In the genomic region with DNA sequence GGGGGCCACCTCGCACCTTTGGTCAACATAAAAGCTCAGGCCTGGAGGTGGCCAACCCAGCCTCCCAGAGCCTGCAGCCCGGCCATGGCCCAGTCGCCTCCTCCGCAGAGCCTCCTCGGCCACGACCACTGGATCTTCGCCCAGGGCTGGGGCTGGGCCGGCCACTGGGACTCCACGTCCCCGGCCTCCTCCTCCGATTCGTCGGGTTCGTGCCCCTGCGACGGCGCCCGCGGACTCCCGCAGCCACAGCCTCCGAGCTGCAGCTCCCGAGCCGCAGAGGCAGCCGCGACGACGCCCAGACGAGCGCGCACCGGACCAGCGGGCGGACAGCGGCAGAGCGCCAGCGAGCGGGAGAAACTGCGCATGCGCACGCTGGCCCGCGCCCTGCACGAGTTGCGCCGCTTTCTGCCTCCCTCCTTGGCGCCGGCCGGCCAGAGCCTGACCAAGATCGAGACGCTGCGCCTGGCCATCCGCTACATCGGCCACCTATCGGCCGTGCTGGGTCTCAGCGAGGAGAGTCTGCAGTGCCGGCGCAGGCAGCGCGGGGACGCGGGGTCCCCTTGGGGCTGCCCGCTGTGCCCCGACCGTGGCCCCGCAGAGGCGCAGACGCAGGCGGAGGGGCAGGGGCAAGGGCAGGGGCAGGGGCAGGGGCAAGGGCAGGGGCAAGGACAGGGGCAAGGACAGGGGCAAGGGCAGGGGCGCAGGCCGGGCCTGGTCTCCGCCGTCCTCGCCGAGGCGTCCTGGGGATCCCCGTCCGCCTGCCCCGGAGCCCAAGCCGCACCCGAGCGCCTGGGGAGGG, we compare ENCODE assay signal across 1 cellular context.
TF ChIP-seq lines count a peak whose summit lies in the region.

A gene with protein sequence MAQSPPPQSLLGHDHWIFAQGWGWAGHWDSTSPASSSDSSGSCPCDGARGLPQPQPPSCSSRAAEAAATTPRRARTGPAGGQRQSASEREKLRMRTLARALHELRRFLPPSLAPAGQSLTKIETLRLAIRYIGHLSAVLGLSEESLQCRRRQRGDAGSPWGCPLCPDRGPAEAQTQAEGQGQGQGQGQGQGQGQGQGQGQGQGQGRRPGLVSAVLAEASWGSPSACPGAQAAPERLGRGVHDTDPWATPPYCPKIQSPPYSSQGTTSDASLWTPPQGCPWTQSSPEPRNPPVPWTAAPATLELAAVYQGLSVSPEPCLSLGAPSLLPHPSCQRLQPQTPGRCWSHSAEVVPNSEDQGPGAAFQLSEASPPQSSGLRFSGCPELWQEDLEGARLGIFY (plus strand): TSS at position 59 of the 799 bp plus-strand sequence. CDS start 26 bp downstream, at position 85.

TF ChIP-seq in K562, 482 proteins besides CTCF, POLR2A, EP300 and RAD21 (continued from another document and continues in another):
- TF ChIP-seq, protein P1, sequence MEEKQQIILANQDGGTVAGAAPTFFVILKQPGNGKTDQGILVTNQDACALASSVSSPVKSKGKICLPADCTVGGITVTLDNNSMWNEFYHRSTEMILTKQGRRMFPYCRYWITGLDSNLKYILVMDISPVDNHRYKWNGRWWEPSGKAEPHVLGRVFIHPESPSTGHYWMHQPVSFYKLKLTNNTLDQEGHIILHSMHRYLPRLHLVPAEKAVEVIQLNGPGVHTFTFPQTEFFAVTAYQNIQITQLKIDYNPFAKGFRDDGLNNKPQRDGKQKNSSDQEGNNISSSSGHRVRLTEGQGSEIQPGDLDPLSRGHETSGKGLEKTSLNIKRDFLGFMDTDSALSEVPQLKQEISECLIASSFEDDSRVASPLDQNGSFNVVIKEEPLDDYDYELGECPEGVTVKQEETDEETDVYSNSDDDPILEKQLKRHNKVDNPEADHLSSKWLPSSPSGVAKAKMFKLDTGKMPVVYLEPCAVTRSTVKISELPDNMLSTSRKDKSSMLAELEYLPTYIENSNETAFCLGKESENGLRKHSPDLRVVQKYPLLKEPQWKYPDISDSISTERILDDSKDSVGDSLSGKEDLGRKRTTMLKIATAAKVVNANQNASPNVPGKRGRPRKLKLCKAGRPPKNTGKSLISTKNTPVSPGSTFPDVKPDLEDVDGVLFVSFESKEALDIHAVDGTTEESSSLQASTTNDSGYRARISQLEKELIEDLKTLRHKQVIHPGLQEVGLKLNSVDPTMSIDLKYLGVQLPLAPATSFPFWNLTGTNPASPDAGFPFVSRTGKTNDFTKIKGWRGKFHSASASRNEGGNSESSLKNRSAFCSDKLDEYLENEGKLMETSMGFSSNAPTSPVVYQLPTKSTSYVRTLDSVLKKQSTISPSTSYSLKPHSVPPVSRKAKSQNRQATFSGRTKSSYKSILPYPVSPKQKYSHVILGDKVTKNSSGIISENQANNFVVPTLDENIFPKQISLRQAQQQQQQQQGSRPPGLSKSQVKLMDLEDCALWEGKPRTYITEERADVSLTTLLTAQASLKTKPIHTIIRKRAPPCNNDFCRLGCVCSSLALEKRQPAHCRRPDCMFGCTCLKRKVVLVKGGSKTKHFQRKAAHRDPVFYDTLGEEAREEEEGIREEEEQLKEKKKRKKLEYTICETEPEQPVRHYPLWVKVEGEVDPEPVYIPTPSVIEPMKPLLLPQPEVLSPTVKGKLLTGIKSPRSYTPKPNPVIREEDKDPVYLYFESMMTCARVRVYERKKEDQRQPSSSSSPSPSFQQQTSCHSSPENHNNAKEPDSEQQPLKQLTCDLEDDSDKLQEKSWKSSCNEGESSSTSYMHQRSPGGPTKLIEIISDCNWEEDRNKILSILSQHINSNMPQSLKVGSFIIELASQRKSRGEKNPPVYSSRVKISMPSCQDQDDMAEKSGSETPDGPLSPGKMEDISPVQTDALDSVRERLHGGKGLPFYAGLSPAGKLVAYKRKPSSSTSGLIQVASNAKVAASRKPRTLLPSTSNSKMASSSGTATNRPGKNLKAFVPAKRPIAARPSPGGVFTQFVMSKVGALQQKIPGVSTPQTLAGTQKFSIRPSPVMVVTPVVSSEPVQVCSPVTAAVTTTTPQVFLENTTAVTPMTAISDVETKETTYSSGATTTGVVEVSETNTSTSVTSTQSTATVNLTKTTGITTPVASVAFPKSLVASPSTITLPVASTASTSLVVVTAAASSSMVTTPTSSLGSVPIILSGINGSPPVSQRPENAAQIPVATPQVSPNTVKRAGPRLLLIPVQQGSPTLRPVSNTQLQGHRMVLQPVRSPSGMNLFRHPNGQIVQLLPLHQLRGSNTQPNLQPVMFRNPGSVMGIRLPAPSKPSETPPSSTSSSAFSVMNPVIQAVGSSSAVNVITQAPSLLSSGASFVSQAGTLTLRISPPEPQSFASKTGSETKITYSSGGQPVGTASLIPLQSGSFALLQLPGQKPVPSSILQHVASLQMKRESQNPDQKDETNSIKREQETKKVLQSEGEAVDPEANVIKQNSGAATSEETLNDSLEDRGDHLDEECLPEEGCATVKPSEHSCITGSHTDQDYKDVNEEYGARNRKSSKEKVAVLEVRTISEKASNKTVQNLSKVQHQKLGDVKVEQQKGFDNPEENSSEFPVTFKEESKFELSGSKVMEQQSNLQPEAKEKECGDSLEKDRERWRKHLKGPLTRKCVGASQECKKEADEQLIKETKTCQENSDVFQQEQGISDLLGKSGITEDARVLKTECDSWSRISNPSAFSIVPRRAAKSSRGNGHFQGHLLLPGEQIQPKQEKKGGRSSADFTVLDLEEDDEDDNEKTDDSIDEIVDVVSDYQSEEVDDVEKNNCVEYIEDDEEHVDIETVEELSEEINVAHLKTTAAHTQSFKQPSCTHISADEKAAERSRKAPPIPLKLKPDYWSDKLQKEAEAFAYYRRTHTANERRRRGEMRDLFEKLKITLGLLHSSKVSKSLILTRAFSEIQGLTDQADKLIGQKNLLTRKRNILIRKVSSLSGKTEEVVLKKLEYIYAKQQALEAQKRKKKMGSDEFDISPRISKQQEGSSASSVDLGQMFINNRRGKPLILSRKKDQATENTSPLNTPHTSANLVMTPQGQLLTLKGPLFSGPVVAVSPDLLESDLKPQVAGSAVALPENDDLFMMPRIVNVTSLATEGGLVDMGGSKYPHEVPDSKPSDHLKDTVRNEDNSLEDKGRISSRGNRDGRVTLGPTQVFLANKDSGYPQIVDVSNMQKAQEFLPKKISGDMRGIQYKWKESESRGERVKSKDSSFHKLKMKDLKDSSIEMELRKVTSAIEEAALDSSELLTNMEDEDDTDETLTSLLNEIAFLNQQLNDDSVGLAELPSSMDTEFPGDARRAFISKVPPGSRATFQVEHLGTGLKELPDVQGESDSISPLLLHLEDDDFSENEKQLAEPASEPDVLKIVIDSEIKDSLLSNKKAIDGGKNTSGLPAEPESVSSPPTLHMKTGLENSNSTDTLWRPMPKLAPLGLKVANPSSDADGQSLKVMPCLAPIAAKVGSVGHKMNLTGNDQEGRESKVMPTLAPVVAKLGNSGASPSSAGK (IDR thresholded peaks at IDR 0.05) = peak; percentile 95
- no peak for TF ChIP-seq RBM39 (optimal IDR thresholded peaks at IDR 0.05; ENCODE audit: low read depth, low read length)
- peak; percentile 91 for TF ChIP-seq MEIS2 (IDR thresholded peaks at IDR 0.05; ENCODE audit: partially characterized antibody)
- no peak for TF ChIP-seq ZNF134 (CRISPR knock-in tag; conservative IDR thresholded peaks at IDR 0.05)
- 0 out of 2 replicates have a peak, but pooled peaks have one; percentile 24 for TF ChIP-seq ZNF263 (CRISPR knock-in tag; IDR thresholded peaks at IDR 0.05; ENCODE audit: borderline replicate concordance)
- no peak for TF ChIP-seq TAL1 (IDR thresholded peaks at IDR 0.05)
- TF ChIP-seq, protein P2, sequence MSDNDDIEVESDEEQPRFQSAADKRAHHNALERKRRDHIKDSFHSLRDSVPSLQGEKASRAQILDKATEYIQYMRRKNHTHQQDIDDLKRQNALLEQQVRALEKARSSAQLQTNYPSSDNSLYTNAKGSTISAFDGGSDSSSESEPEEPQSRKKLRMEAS (CRISPR knock-in tag; IDR thresholded peaks at IDR 0.05) = peak; percentile 95
- TF ChIP-seq ZNF639 (CRISPR knock-in tag; conservative IDR thresholded peaks at IDR 0.05 in 1 of 2, IDR thresholded peaks at IDR 0.05 in 1 of 2) = peak in 1 of 2 experiments; percentile 51; a peak in 1 of 4 replicates
- peak; percentile 36; the same call in 1 of the 2 replicates for TF ChIP-seq HCFC1 (IDR thresholded peaks at IDR 0.05; ENCODE audit: low read depth, low read length)
- TF ChIP-seq ZNF398 (CRISPR knock-in tag; IDR thresholded peaks at IDR 0.05) = no peak
- TF ChIP-seq, protein P3, sequence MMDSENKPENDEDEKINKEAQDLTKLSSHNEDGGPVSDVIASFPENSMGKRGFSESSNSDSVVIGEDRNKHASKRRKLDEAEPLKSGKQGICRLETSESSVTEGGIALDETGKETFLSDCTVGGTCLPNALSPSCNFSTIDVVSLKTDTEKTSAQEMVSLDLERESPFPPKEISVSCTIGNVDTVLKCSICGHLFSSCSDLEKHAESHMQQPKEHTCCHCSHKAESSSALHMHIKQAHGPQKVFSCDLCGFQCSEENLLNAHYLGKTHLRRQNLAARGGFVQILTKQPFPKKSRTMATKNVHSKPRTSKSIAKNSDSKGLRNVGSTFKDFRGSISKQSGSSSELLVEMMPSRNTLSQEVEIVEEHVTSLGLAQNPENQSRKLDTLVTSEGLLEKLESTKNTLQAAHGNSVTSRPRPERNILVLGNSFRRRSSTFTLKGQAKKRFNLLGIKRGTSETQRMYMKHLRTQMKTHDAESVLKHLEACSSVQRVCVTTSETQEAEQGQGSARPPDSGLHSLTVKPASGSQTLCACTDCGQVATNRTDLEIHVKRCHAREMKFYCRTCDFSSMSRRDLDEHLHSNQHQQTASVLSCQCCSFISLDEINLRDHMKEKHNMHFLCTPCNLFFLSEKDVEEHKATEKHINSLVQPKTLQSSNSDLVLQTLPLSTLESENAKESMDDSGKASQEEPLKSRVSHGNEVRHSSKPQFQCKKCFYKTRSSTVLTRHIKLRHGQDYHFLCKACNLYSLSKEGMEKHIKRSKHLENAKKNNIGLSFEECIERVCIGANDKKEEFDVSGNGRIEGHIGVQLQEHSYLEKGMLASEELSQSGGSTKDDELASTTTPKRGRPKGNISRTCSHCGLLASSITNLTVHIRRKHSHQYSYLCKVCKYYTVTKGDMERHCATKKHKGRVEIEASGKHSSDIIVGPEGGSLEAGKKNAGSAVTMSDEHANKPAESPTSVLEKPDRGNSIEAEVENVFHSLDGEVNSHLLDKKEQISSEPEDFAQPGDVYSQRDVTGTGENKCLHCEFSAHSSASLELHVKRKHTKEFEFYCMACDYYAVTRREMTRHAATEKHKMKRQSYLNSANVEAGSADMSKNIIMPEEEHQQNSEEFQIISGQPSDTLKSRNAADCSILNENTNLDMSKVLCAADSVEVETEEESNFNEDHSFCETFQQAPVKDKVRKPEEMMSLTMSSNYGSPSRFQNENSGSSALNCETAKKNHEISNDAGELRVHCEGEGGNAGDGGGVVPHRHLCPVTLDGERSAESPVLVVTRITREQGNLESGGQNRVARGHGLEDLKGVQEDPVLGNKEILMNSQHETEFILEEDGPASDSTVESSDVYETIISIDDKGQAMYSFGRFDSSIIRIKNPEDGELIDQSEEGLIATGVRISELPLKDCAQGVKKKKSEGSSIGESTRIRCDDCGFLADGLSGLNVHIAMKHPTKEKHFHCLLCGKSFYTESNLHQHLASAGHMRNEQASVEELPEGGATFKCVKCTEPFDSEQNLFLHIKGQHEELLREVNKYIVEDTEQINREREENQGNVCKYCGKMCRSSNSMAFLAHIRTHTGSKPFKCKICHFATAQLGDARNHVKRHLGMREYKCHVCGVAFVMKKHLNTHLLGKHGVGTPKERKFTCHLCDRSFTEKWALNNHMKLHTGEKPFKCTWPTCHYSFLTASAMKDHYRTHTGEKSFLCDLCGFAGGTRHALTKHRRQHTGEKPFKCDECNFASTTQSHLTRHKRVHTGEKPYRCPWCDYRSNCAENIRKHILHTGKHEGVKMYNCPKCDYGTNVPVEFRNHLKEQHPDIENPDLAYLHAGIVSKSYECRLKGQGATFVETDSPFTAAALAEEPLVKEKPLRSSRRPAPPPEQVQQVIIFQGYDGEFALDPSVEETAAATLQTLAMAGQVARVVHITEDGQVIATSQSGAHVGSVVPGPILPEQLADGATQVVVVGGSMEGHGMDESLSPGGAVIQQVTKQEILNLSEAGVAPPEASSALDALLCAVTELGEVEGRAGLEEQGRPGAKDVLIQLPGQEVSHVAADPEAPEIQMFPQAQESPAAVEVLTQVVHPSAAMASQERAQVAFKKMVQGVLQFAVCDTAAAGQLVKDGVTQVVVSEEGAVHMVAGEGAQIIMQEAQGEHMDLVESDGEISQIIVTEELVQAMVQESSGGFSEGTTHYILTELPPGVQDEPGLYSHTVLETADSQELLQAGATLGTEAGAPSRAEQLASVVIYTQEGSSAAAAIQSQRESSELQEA (IDR thresholded peaks at IDR 0.05; ENCODE audit: low read depth) = no peak
- TF ChIP-seq KLF1 (tag; IDR thresholded peaks at IDR 0.05) = peak; percentile 60
- no peak for TF ChIP-seq ZFP1 (CRISPR knock-in tag; IDR thresholded peaks at IDR 0.05)
